10 cellular contexts compared by ENCODE assay signal in genomic region chr20:56554869-56555268, GRCh38. TPM values are rescaled to one million over a fixed set of nuclear protein-coding genes. Genes with fewer than 3 reads are reported as not detected.
A peak's percentile ranks its signal among the peaks of the same experiment; 100 is the strongest.
DNase-seq lines count a peak whose midpoint lies in the region; ATAC-seq, FAIRE-seq and TF ChIP-seq lines count a peak whose summit lies in the region.
"Had no signal": no experiment of that assay in that cellular context is flagged by ENCODE, and none has a peak within 500 bp of the region (broad histone marks: within the 10 kb centered on the region; RNA-seq: fewer than 3 reads in every experiment).

No MANE protein-coding gene starts in this region.

- no peak overlapping the region for H3K27ac ChIP-seq in kidney (ENCODE audit: low read depth in 2 of 2, low read length in 2 of 2)
- H3K27ac ChIP-seq: tibial artery had no signal

- peak; percentile 26 for DNase-seq in NCI-H2107 treated with DMSO at 0.1 percent for 48 hours (lab: John Stamatoyannopoulos, UW; ENCODE audit: unreplicated experiment)
- no peak for DNase-seq in NCI-H2107 (lab: John Stamatoyannopoulos, UW)
- DNase-seq in NOMO-1 (lab: John Stamatoyannopoulos, UW; ENCODE audit: unreplicated experiment in 2 of 2), result peak; percentile 87 to 98
- peak; percentile 42 to 74 for DNase-seq in T47D (ENCODE audit: low read depth in 1 of 2, low spot score in 1 of 2)
- DNase-seq in left colon, result peak in 1 of 2 donors; percentile 30
- no peak for DNase-seq in kidney

- no peak for TF ChIP-seq CTCF in kidney (IDR thresholded peaks at IDR 0.05; ENCODE audit: borderline replicate concordance, extremely low read depth, insufficient read depth)

- intact Hi-C loops in left colon (cut with DNase I, micrococcal nuclease) (no loop called here), kidney (cut with DNase I) (no loop called here)

- no peak for FAIRE-seq in kidney (lab: Jason Lieb, UNC)

- peak; percentile 91 for ATAC-seq in GM21529 (IDR thresholded peaks at IDR 0.05; ENCODE audit: unreplicated experiment)
- ATAC-seq in HG03575 (IDR thresholded peaks at IDR 0.05; ENCODE audit: extremely low read depth, insufficient number of reproducible peaks, low FRiP score, unreplicated experiment), result peak; percentile 82
- peak; percentile 42 for ATAC-seq in left colon

- H3K4me1 ChIP-seq in kidney (ENCODE audit: control insufficient read depth in 1 of 2, insufficient read depth in 1 of 2, low read depth in 1 of 2, low read length in 2 of 2), result no peaks in the 10 kb centered on the region
- H3K4me1 ChIP-seq: tibial artery had no signal

- no peak overlapping the region for H3K9ac ChIP-seq in kidney (ENCODE audit: low read length in 2 of 2)

- H3K36me3 ChIP-seq in kidney (ENCODE audit: control insufficient read depth in 1 of 2, insufficient read depth in 2 of 2, low read length in 2 of 2), result no peaks in the 10 kb centered on the region
- H3K36me3 ChIP-seq: tibial artery had no signal

- no peaks in the 10 kb centered on the region for H3K9me3 ChIP-seq in kidney (ENCODE audit: control insufficient read depth in 1 of 2, low read length in 2 of 2)
- H3K9me3 ChIP-seq: tibial artery had no signal

- in situ Hi-C loops in T47D (cut with HindIII; ENCODE audit: low pct_unique_long_range_greater_than_20kb, low sequenced_read_pairs), result no loop called here

- no peak overlapping the region for H3K4me3 ChIP-seq in kidney (ENCODE audit: low read length in 2 of 2)
- H3K4me3 ChIP-seq: dorsolateral prefrontal cortex, tibial artery had no signal

RNA-seq across cellular contexts. Expression of gene FAM209B, which starts 21.8 kb away (rescaled TPM):
- total RNA-seq in left colon (not detected), kidney (not detected)
- not detected for polyA plus RNA-seq in kidney (ENCODE audit: insufficient read depth, low read depth, low replicate concordance)

RNA-seq across cellular contexts. Expression of gene FAM209A, which starts 30.3 kb away (rescaled TPM):
- under 1 TPM; 0.34 to 0.39 TPM for total RNA-seq in left colon
- 0.38 TPM for total RNA-seq in kidney
- not detected for polyA plus RNA-seq in kidney (ENCODE audit: insufficient read depth, low read depth, low replicate concordance)

Comparison
In these comparisons a context has a peak if more than half of its experiments do, and no peak if none do; other contexts are left out.
1. DNase-seq: peak in NCI-H2107 treated with DMSO at 0.1 percent for 48 hours (single experiment), NOMO-1 (2 of 2) and T47D (2 of 2); none in NCI-H2107 (single experiment) and kidney (single experiment).
2. Peak in every context shown above with its lines, with median percentiles within 50 percentile points of each other: ATAC-seq.